21 cellular contexts compared by ENCODE assay signal in the genomic region with DNA sequence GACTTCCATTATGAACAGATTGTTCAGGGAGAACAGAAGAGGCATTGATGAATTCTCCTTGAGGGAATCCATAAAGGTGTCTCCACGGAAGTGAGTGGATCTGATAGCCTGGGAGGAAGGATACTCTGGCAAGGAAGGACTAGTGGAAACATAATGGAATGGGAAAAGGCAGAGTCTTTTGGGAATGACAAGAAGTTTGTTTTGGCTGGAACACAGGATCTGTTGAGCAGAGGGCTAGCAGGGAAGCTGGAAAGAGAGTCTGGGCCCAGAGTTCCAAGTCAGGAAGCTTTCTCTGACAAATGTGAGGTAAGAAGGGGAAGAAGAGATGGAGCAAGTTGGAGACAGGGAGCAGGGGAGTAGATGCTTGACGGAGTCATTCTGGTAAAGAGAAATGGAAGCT. TPM values are rescaled to one million over a fixed set of nuclear protein-coding genes. Genes with fewer than 3 reads are reported as not detected.
DNase-seq lines count a peak whose midpoint lies in the region; ATAC-seq and TF ChIP-seq lines count a peak whose summit lies in the region.
"Had no signal": no experiment of that assay in that cellular context is flagged by ENCODE, and none has a peak within 500 bp of the region (broad histone marks: within the 10 kb centered on the region; RNA-seq: fewer than 3 reads in every experiment).

No MANE protein-coding gene starts in this region.

- H3K4me2 ChIP-seq in parathyroid adenoma (ENCODE audit: low read length): peak overlapping the region; percentile 50
- H3K4me2 ChIP-seq: GM23338 had no signal

- no peaks in the 10 kb centered on the region for H3K79me2 ChIP-seq in parathyroid adenoma

- 44 to 55% (median 48%) methylated on average over 2 of the region's 2 CpGs for WGBS in heart left ventricle, 4 donors
- 49 to 71% (median 62%) methylated on average over 2 of the region's 2 CpGs for WGBS in spleen, 5 donors

- H3K36me3 ChIP-seq in heart left ventricle: peaks cover 0 to 5% (median 0%) of the 10 kb centered on the region in 9 donors
- H3K36me3 ChIP-seq in parathyroid adenoma (ENCODE audit: control insufficient read depth, insufficient read depth, low read length): no peaks in the 10 kb centered on the region
- no peaks in the 10 kb centered on the region for H3K36me3 ChIP-seq in spleen
- H3K36me3 ChIP-seq: BE2C had no signal

- H3K4me3 ChIP-seq in heart left ventricle: no peak overlapping the region
- peak overlapping the region; percentile 8 for H3K4me3 ChIP-seq in parathyroid adenoma (ENCODE audit: low read depth, low read length)
- H3K4me3 ChIP-seq in spleen: no peak overlapping the region
- H3K4me3 ChIP-seq: GM23338, SJCRH30 had no signal

- H3K4me1 ChIP-seq in heart left ventricle (peaks cover 0 to 31% (median 4%) of the 10 kb centered on the region in 12 donors), parathyroid adenoma (no peaks in the 10 kb centered on the region), spleen (peaks cover 0 to 18% (median 5%) of the 10 kb centered on the region in 6 donors)
- H3K4me1 ChIP-seq: BE2C, Caco-2 had no signal

- TF ChIP-seq CTCF in heart left ventricle (IDR thresholded peaks at IDR 0.05) (no peak), parathyroid adenoma (IDR thresholded peaks at IDR 0.05) (no peak), spleen (IDR thresholded peaks at IDR 0.05 in 8 of 11, conservative IDR thresholded peaks at IDR 0.05 in 3 of 11) (no peak)

- TF ChIP-seq POLR2A in heart left ventricle (IDR thresholded peaks at IDR 0.05) (no peak), spleen (IDR thresholded peaks at IDR 0.05) (no peak)

- ATAC-seq in Right ventricle myocardium inferior: peak; percentile 68
- ATAC-seq in heart left ventricle: peak in 3 of 4 donors; percentile 68 to 77 (median 73)
- ATAC-seq in GM21529 (IDR thresholded peaks at IDR 0.05; ENCODE audit: unreplicated experiment): no peak
- ATAC-seq: GM23338, HCT116, PC-3 had no signal

- H2AFZ ChIP-seq in parathyroid adenoma: no peak overlapping the region
- H2AFZ ChIP-seq: GM23338 had no signal

- peaks cover 0 to 7% (median 0%) of the 10 kb centered on the region in 9 donors for H3K27me3 ChIP-seq in heart left ventricle
- H3K27me3 ChIP-seq in parathyroid adenoma (ENCODE audit: control insufficient read depth, insufficient read depth, low read length): no peaks in the 10 kb centered on the region
- no peaks in the 10 kb centered on the region for H3K27me3 ChIP-seq in spleen (replicated peaks in 1 of 7)
- H3K27me3 ChIP-seq: BE2C, SJCRH30 had no signal

- no peak for DNase-seq in Right ventricle myocardium inferior (ENCODE audit: missing footprints)
- no peak for DNase-seq in cardiac septum (ENCODE audit: low spot score)
- DNase-seq in heart left ventricle: peak in 3 of 5 donors; percentile 22 to 30 (median 28)
- DNase-seq in NCI-H446 treated with DMSO at 0.1 percent for 48 hours (lab: John Stamatoyannopoulos, UW): no peak
- no peak for DNase-seq in activated CD4-positive, CD25-positive, alpha-beta regulatory T cell (lab: John Stamatoyannopoulos, UW)
- DNase-seq in spleen: no peak
- DNase-seq: BE2C; Caco-2; CD4-positive, CD25-positive, alpha-beta regulatory T cell; GDM1; NCI-H1092 treated with DMSO at 0.1 percent for 48 hours; NCI-H2081 treated with DMSO at 0.1 percent for 48 hours; NCI-H510A treated with DMSO at 0.1 percent for 48 hours; NCI-H82; PC-3; SJCRH30 had no signal

- H3K27ac ChIP-seq in heart left ventricle (peak overlapping the region in 3 of 12 donors; percentile 35 to 51 (median 39)), parathyroid adenoma (no peak overlapping the region), spleen (peak overlapping the region in 1 of 8 donors; percentile 24)
- H3K27ac ChIP-seq: RWPE1, SJCRH30 had no signal

- H3K9me3 ChIP-seq in heart left ventricle: no peaks in the 10 kb centered on the region
- H3K9me3 ChIP-seq in parathyroid adenoma (ENCODE audit: control insufficient read depth, low read length): no peaks in the 10 kb centered on the region
- H3K9me3 ChIP-seq in spleen: no peaks in the 10 kb centered on the region
- H3K9me3 ChIP-seq: BE2C, Caco-2, SJCRH30 had no signal

- no peak overlapping the region for H3K9ac ChIP-seq in parathyroid adenoma

- intact Hi-C loops in Right ventricle myocardium inferior (cut with DNase I) (no loop called here), cardiac septum (cut with DNase I) (no loop called here), heart left ventricle (cut with DNase I) (no loop called here), spleen (cut with DNase I; ENCODE audit: low total_unique reads) (no loop called here)

RNA-seq across cellular contexts. Expression of a gene that starts 8.1 kb away (rescaled TPM):
- 3.6 TPM for total RNA-seq in Right ventricle myocardium inferior
- 4.0 TPM for total RNA-seq in cardiac septum
- total RNA-seq in heart left ventricle: 10 to 100 TPM in 3 of 9 donors, 1 to 10 TPM in 5, under 1 TPM in 1; 0.98 to 22.7 (median 3.6) TPM
- polyA plus RNA-seq in heart left ventricle: 1 to 10 TPM; 1.3 to 2.7 TPM
- total RNA-seq in spleen: 10 to 100 TPM; 23.1 to 61.2 (median 32.6) TPM
- polyA plus RNA-seq in spleen: 1 to 10 TPM; 1.7 to 5.0 (median 2.2) TPM
- total RNA-seq: Caco-2; CD4-positive, CD25-positive, alpha-beta regulatory T cell; PC-3 had no signal
- polyA plus RNA-seq: CD4-positive, CD25-positive, alpha-beta regulatory T cell had no signal

Comparison
In these comparisons a context has a peak if more than half of its experiments do, and no peak if none do; other contexts are left out.
1. DNase-seq: peak in heart left ventricle (3 of 5); none in Right ventricle myocardium inferior (single experiment), cardiac septum (single experiment), NCI-H446 treated with DMSO at 0.1 percent for 48 hours (single experiment), activated CD4-positive, CD25-positive, alpha-beta regulatory T cell (0 of 4) and spleen (single experiment).